Comparison of ENCODE assay signal across 8 cellular contexts in the genomic region with DNA sequence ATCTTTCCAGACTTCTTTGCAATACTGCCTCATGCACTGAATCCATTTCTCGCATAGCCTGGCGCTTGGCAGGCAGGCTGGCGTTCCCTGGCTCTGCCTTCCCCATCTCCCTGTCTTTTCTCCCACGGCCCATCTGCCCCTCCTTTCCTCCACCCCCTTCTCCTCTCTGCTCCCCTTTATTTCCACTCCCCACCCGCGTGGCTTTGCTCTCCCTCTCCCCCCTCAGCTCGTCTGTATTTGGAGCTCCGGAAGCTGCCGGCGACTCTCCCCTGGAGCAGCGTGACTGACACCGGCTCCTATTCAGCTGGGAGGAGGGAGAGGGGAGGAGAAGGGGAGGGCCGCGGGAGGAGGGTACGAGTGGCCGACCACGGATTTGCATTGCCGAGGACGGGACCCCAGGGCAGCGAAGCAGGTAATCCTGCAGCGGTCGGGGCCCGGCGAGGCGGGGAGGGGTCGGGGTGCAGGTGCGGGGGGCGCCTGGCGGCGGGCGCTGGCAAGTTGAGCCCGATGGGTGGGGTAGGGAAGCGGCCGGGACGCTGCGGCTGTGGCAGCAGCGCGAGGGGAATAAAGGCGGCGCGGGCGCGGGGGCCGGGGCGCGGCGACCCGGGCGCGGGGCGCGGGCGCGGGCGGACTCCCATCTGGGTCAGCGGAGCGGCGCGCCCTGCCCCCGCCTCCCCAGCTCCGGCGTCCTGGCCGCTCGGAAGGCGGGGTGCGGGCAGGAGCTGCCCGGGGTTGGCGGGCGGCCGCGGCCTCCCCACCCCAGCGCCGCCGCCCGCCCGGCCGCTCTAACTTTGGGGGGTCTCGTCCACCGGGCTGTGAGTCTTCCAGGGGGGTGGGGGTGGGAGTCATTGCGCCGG. TPM values are rescaled to one million over a fixed set of nuclear protein-coding genes. Genes with fewer than 3 reads are reported as not detected.
A peak's percentile ranks its signal among the peaks of the same experiment; 100 is the strongest.
DNase-seq lines count a peak whose midpoint lies in the region; ATAC-seq and TF ChIP-seq lines count a peak whose summit lies in the region.

A gene with protein sequence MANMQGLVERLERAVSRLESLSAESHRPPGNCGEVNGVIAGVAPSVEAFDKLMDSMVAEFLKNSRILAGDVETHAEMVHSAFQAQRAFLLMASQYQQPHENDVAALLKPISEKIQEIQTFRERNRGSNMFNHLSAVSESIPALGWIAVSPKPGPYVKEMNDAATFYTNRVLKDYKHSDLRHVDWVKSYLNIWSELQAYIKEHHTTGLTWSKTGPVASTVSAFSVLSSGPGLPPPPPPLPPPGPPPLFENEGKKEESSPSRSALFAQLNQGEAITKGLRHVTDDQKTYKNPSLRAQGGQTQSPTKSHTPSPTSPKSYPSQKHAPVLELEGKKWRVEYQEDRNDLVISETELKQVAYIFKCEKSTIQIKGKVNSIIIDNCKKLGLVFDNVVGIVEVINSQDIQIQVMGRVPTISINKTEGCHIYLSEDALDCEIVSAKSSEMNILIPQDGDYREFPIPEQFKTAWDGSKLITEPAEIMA (plus strand): TSS at position 261 of the 857 bp plus-strand sequence. CDS start 27,961 bp downstream, outside the sequence.

- no peaks in the 10 kb centered on the region for H3K27me3 ChIP-seq in thoracic aorta (replicated peaks; ENCODE audit: insufficient read depth)

- peak within 1 kb of the TSS; percentile 79 for H3K27ac ChIP-seq in epithelial cell of prostate
- peak within 1 kb of the TSS; percentile 75 to 77 for H3K27ac ChIP-seq in thoracic aorta

- TF ChIP-seq CTCF in thoracic aorta (IDR thresholded peaks at IDR 0.05): no peak

- H3K4me3 ChIP-seq in thoracic aorta: peak within 1 kb of the TSS; percentile 97

- DNase-seq in C1 segment of cervical spinal cord (lab: John Stamatoyannopoulos, UW): peak in 12 of 14 donors; percentile 4 to 89 (median 34)
- DNase-seq in HT1080 (ENCODE audit: low read depth): peak; percentile 60
- DNase-seq in SW480 (ENCODE audit: low spot score): peak; percentile 66
- no peak for DNase-seq in epithelial cell of prostate (ENCODE audit: low read depth, low spot score)
- DNase-seq in medulla oblongata (ENCODE audit: extremely low spot score): peak; percentile 64
- DNase-seq in thoracic aorta (ENCODE audit: low spot score): peak; percentile 17
- DNase-seq in NCI-H2196 treated with DMSO at 0.1 percent for 48 hours (lab: John Stamatoyannopoulos, UW; ENCODE audit: unreplicated experiment): no peak

- no peaks in the 10 kb centered on the region for H3K9me3 ChIP-seq in thoracic aorta

- no peaks in the 10 kb centered on the region for H3K36me3 ChIP-seq in thoracic aorta

- peak; percentile 46 for ATAC-seq in thoracic aorta (ENCODE audit: insufficient number of reproducible peaks, low FRiP score, low read depth)
- no peak for ATAC-seq in GM18498 (IDR thresholded peaks at IDR 0.05; ENCODE audit: unreplicated experiment)

- H3K4me1 ChIP-seq in thoracic aorta (ENCODE audit: control insufficient read depth in 1 of 2, low read depth in 2 of 2): peaks cover 3 to 13% of the 10 kb centered on the region in 2 donors

RNA-seq across cellular contexts. Expression of the gene that starts here (rescaled TPM):
- total RNA-seq in HT1080 (2014; rRNA removed; shearing (Covaris generic)): 8.2 and 8.4 TPM in 2 replicates
- 14.3 and 18.6 TPM in 2 replicates for polyA plus RNA-seq in HT1080 (2015; cell fraction: cytosol; rRNA removed)
- 17.6 and 18.1 TPM in 2 replicates for polyA plus RNA-seq in HT1080 (2015; cell fraction: nucleus; rRNA removed)
- 10 to 100 TPM; 20.6 to 20.8 TPM for total RNA-seq in thoracic aorta

Comparison
In these comparisons a context has a peak if more than half of its experiments do, and no peak if none do; other contexts are left out.
1. DNase-seq: peak in C1 segment of cervical spinal cord (12 of 14), HT1080 (single experiment), SW480 (single experiment), medulla oblongata (single experiment) and thoracic aorta (single experiment); none in epithelial cell of prostate (single experiment) and NCI-H2196 treated with DMSO at 0.1 percent for 48 hours (single experiment).